In the genomic region with DNA sequence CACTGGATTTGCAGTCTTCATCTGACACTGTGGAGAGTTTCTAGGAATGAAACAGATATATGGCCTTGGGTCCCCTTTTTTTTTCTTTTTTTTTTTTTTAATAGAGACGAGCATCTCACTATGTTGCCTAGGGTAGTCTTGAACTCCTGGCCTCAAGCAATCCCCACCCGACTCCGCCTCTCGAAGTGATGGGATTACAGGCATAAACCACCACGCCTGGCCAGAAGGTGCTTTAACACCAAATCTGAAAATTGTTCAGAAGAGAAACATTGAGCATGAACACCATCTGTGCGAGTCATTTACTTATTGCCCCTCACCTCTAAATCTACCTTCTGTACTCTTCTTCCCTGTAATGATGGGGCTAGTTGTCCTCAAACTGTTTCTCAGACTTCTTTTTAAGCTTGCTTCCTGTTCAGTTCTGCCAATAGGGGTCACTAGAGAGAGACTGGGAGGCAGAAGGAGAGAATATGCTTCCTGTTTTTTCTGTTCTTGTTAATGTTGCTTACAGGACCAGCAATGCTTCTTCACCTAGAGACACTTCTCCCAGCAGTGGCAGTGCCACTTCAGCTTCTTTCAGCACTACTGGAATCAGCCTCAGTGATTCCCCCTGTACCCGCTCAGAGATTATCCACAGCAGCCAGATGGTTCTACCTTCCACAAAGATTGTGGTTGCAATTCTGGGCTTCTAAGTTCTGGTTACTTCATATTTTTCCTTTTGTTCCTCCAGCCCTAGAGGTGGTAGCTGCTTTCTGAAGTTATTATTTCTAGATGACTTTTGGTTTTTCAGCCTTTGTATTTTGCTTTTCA, we compare ENCODE assay signal across 1 cellular context.
TF ChIP-seq lines count a peak whose summit lies in the region.

No MANE protein-coding gene starts in this region.

TF ChIP-seq in WTC11, 78 proteins besides CTCF, POLR2A, EP300 and RAD21 (continued from another document):
- TF ChIP-seq, protein P1, sequence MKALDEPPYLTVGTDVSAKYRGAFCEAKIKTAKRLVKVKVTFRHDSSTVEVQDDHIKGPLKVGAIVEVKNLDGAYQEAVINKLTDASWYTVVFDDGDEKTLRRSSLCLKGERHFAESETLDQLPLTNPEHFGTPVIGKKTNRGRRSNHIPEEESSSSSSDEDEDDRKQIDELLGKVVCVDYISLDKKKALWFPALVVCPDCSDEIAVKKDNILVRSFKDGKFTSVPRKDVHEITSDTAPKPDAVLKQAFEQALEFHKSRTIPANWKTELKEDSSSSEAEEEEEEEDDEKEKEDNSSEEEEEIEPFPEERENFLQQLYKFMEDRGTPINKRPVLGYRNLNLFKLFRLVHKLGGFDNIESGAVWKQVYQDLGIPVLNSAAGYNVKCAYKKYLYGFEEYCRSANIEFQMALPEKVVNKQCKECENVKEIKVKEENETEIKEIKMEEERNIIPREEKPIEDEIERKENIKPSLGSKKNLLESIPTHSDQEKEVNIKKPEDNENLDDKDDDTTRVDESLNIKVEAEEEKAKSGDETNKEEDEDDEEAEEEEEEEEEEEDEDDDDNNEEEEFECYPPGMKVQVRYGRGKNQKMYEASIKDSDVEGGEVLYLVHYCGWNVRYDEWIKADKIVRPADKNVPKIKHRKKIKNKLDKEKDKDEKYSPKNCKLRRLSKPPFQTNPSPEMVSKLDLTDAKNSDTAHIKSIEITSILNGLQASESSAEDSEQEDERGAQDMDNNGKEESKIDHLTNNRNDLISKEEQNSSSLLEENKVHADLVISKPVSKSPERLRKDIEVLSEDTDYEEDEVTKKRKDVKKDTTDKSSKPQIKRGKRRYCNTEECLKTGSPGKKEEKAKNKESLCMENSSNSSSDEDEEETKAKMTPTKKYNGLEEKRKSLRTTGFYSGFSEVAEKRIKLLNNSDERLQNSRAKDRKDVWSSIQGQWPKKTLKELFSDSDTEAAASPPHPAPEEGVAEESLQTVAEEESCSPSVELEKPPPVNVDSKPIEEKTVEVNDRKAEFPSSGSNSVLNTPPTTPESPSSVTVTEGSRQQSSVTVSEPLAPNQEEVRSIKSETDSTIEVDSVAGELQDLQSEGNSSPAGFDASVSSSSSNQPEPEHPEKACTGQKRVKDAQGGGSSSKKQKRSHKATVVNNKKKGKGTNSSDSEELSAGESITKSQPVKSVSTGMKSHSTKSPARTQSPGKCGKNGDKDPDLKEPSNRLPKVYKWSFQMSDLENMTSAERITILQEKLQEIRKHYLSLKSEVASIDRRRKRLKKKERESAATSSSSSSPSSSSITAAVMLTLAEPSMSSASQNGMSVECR (CRISPR knock-in tag; IDR thresholded peaks at IDR 0.05; ENCODE audit: borderline replicate concordance), result no peak
- TF ChIP-seq, protein P2, sequence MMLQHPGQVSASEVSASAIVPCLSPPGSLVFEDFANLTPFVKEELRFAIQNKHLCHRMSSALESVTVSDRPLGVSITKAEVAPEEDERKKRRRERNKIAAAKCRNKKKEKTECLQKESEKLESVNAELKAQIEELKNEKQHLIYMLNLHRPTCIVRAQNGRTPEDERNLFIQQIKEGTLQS (CRISPR knock-in tag; conservative IDR thresholded peaks at IDR 0.05), result no peak
- TF ChIP-seq, protein P3, sequence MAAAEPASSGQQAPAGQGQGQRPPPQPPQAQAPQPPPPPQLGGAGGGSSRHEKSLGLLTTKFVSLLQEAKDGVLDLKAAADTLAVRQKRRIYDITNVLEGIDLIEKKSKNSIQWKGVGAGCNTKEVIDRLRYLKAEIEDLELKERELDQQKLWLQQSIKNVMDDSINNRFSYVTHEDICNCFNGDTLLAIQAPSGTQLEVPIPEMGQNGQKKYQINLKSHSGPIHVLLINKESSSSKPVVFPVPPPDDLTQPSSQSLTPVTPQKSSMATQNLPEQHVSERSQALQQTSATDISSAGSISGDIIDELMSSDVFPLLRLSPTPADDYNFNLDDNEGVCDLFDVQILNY (CRISPR knock-in tag; IDR thresholded peaks at IDR 0.05), result no peak
- no peak for TF ChIP-seq TEAD4 (CRISPR knock-in tag; IDR thresholded peaks at IDR 0.05)
